27 cellular contexts compared by ENCODE assay signal in the genomic region with DNA sequence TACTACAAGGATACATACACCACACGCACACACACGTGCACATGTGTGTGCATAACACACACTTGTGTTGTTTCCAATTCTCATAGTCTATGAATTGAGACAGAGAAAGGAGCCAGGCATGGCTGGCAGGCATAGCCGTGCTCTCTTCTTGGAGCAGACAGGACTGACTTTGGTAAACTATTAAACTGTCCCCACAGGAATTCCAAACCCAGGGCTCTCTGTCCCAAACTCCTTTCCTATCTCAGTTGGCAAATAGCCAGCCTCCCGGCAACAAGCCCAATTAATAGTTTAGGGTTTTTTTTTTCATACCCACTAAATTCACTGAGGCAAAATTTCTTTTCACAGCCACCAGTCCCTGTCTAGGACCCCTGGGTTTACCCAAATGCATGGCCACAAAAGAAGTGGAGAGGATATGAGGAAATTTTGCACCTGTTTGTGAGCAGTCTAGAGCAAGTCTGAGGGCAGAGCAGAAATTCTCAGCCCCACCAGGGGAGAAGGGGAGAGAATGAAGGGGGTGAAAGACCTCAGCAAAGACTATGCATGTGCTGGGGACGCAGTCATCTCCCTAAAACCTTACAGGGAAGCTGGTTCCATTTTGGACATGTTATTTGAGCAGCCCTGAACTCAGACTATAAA. TPM values are rescaled to one million over a fixed set of nuclear protein-coding genes. Genes with fewer than 3 reads are reported as not detected.
"Had no signal": no experiment of that assay in that cellular context is flagged by ENCODE, and none has a peak within 500 bp of the region (broad histone marks: within the 10 kb centered on the region; RNA-seq: fewer than 3 reads in every experiment).

No MANE protein-coding gene starts in this region.

- H3K27me3 ChIP-seq: pancreas, sigmoid colon, spleen, tibial nerve, uterus had no signal

- H3K27ac ChIP-seq: left ventricle myocardium inferior, pancreas, prostate gland, sigmoid colon, spleen, tibial nerve, uterus had no signal

- H3K9me3 Mint-ChIP-seq: immature natural killer cell; natural killer cell treated with Interleukin-12 subunit alpha and Interleukin-12 subunit beta and Interleukin-15 and Interleukin-18, amount 100 ng/mL, for 72 hours; stimulated activated effector memory CD8-positive, alpha-beta T cell treated with anti-CD3 and anti-CD28 coated beads, Interleukin-12 subunit alpha, Interleukin-12 subunit beta, amount 100 ng/mL, for 72 hours; stimulated activated naive CD8-positive, alpha-beta T cell treated with anti-CD3 and anti-CD28 coated beads, Interleukin-15, Interleukin-2, amounts not matched to agents 100 ng/mL and 50 ng/mL, for 24 hours; type B pancreatic cell had no signal

- FAIRE-seq: islet of Langerhans, kidney, pancreas, small intestine had no signal

- H3K4me3 ChIP-seq: left ventricle myocardium inferior, lung, mucosa of descending colon, pancreas, prostate gland, sigmoid colon, spleen, tibial nerve, uterus had no signal

- H3K36me3 ChIP-seq: pancreas, prostate gland, sigmoid colon, uterus had no signal

- H3K4me1 Mint-ChIP-seq: memory B cell; naive thymus-derived CD4-positive, alpha-beta T cell; stimulated activated effector memory CD8-positive, alpha-beta T cell treated with anti-CD3 and anti-CD28 coated beads, Interleukin-12 subunit alpha, Interleukin-12 subunit beta, amount 100 ng/mL, for 72 hours had no signal

- H3K9me3 ChIP-seq: left ventricle myocardium inferior, mucosa of descending colon, pancreas, prostate gland, sigmoid colon, spleen, tibial nerve, uterus had no signal

- H3K27ac Mint-ChIP-seq: immature natural killer cell; memory B cell; naive thymus-derived CD4-positive, alpha-beta T cell; natural killer cell treated with Interleukin-12 subunit alpha and Interleukin-12 subunit beta and Interleukin-15 and Interleukin-18, amount 100 ng/mL, for 72 hours; stimulated activated effector memory CD8-positive, alpha-beta T cell treated with anti-CD3 and anti-CD28 coated beads, Interleukin-12 subunit alpha, Interleukin-12 subunit beta, amount 100 ng/mL, for 72 hours; stimulated activated naive CD8-positive, alpha-beta T cell treated with anti-CD3 and anti-CD28 coated beads, Interleukin-15, Interleukin-2, amounts not matched to agents 100 ng/mL and 50 ng/mL, for 24 hours; type B pancreatic cell had no signal

- H3K4me3 Mint-ChIP-seq: immature natural killer cell; memory B cell; naive thymus-derived CD4-positive, alpha-beta T cell; natural killer cell treated with Interleukin-12 subunit alpha and Interleukin-12 subunit beta and Interleukin-15 and Interleukin-18, amount 100 ng/mL, for 72 hours; stimulated activated effector memory CD8-positive, alpha-beta T cell treated with anti-CD3 and anti-CD28 coated beads, Interleukin-12 subunit alpha, Interleukin-12 subunit beta, amount 100 ng/mL, for 72 hours; stimulated activated naive CD8-positive, alpha-beta T cell treated with anti-CD3 and anti-CD28 coated beads, Interleukin-15, Interleukin-2, amounts not matched to agents 100 ng/mL and 50 ng/mL, for 24 hours; type B pancreatic cell had no signal

- H3K36me3 Mint-ChIP-seq: immature natural killer cell; naive thymus-derived CD4-positive, alpha-beta T cell; natural killer cell treated with Interleukin-12 subunit alpha and Interleukin-12 subunit beta and Interleukin-15 and Interleukin-18, amount 100 ng/mL, for 72 hours; stimulated activated effector memory CD8-positive, alpha-beta T cell treated with anti-CD3 and anti-CD28 coated beads, Interleukin-12 subunit alpha, Interleukin-12 subunit beta, amount 100 ng/mL, for 72 hours; type B pancreatic cell had no signal

- DNase-seq: hypothalamus; immature natural killer cell; kidney; left colon; left ventricle myocardium inferior; midbrain; mucosa of descending colon; naive thymus-derived CD4-positive, alpha-beta T cell; pancreas; posterior cingulate gyrus; retina; sigmoid colon; small intestine; spleen; stimulated activated CD4-positive, alpha-beta T cell treated with anti-CD3 and anti-CD28 coated beads, Interleukin-4, amount 100 ng/mL, for 24 hours; stimulated activated naive CD4-positive, alpha-beta T cell; substantia nigra; uterus had no signal

- H3K4me1 ChIP-seq: pancreas, prostate gland, sigmoid colon, spleen, tibial nerve, uterus had no signal

- ATAC-seq: left colon; mucosa of descending colon; naive thymus-derived CD4-positive, alpha-beta T cell; natural killer cell treated with Interleukin-12 subunit alpha and Interleukin-12 subunit beta and Interleukin-15 and Interleukin-18, amount 100 ng/mL, for 72 hours; pancreas; stimulated activated effector memory CD8-positive, alpha-beta T cell treated with anti-CD3 and anti-CD28 coated beads, Interleukin-12 subunit alpha, Interleukin-12 subunit beta, amount 100 ng/mL, for 72 hours had no signal

RNA-seq across cellular contexts. Expression of a gene that starts 17.8 kb away (rescaled TPM):
- total RNA-seq: natural killer cell treated with Interleukin-12 subunit alpha and Interleukin-12 subunit beta and Interleukin-15 and Interleukin-18, amount 100 ng/mL, for 72 hours had no signal
- polyA plus RNA-seq: immature natural killer cell; naive thymus-derived CD4-positive, alpha-beta T cell had no signal
